In the genomic region with DNA sequence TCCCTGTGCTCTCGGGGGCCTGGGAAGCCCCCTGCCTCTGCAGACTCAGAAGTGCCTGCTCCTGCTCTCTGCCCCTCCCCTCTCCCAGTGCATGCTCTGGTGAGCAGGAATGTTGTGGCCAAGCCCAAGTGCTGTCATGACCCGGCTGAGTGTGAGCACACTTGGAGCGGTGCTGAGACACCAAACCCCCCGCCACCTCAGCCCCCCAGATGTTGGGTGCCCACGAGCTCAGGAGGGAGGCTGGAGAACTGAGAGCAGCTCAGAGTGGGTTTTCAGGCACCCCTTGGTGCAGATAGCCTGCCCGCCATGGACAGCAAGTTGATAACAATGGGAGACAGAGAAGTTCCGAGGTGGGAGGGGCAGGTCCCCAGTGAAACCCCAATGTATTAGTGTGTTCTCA, we compare ENCODE assay signal across 18 cellular contexts.
A peak's percentile ranks its signal among the peaks of the same experiment; 100 is the strongest.
DNase-seq lines count a peak whose midpoint lies in the region; ATAC-seq, FAIRE-seq and TF ChIP-seq lines count a peak whose summit lies in the region.
"Had no signal": no experiment of that assay in that cellular context is flagged by ENCODE, and none has a peak within 500 bp of the region (broad histone marks: within the 10 kb centered on the region; RNA-seq: fewer than 3 reads in every experiment).

No MANE protein-coding gene starts in this region.

- DNase-seq in HK-2 (ENCODE audit: unreplicated experiment) (peak; percentile 30), kidney (peak; percentile 41), nephron progenitor cell (peak; percentile 9), NCI-H226 (no peak)
- DNase-seq in stimulated activated CD4-positive, alpha-beta T cell treated with anti-CD3 and anti-CD28 coated beads, Interleukin-1b, Interleukin-23, amount 100 ng/mL, for 48 hours, result no peak
- DNase-seq: BE2C; C1 segment of cervical spinal cord; CD4-positive, CD25-positive, alpha-beta regulatory T cell; CD8-positive, alpha-beta memory T cell; COR-L47; DMS 273 treated with DMSO at 0.1 percent for 48 hours; DMS53; DND-41; EL; H9 had no signal

- H3K4me1 ChIP-seq in kidney (ENCODE audit: control insufficient read depth in 1 of 2, insufficient read depth in 1 of 2, low read depth in 1 of 2, low read length in 2 of 2), result no peaks in the 10 kb centered on the region
- H3K4me1 ChIP-seq: BE2C had no signal

- H3K27me3 Mint-ChIP-seq in nephron progenitor cell (ENCODE audit: low read depth, poor library complexity), result peaks cover 2% of the 10 kb centered on the region
- H3K27me3 Mint-ChIP-seq: CD4-positive, CD25-positive, alpha-beta regulatory T cell had no signal

- ATAC-seq in HG03439 (IDR thresholded peaks at IDR 0.05; ENCODE audit: unreplicated experiment), result no peak
- ATAC-seq: GM12878 had no signal

- no peak overlapping the region for H3K27ac ChIP-seq in kidney (ENCODE audit: low read depth in 2 of 2, low read length in 2 of 2)

- TF ChIP-seq CTCF in kidney (IDR thresholded peaks at IDR 0.05; ENCODE audit: borderline replicate concordance, extremely low read depth, insufficient read depth) (no peak), nephron progenitor cell (IDR thresholded peaks at IDR 0.05) (no peak)

- no peak overlapping the region for H3K27ac Mint-ChIP-seq in nephron progenitor cell
- H3K27ac Mint-ChIP-seq: CD4-positive, CD25-positive, alpha-beta regulatory T cell; H9 had no signal

- no peaks in the 10 kb centered on the region for H3K36me3 ChIP-seq in kidney (ENCODE audit: control insufficient read depth in 1 of 2, insufficient read depth in 2 of 2, low read length in 2 of 2)
- H3K36me3 ChIP-seq: BE2C had no signal

- no peaks in the 10 kb centered on the region for H3K4me1 Mint-ChIP-seq in nephron progenitor cell
- H3K4me1 Mint-ChIP-seq: CD4-positive, CD25-positive, alpha-beta regulatory T cell; CD8-positive, alpha-beta memory T cell had no signal

- intact Hi-C loops in kidney (cut with DNase I), result no loop called here

- H3K9me3 Mint-ChIP-seq in nephron progenitor cell, result peaks cover 43% of the 10 kb centered on the region

- H3K9ac ChIP-seq in kidney (ENCODE audit: low read length in 2 of 2), result no peak overlapping the region

- H3K4me3 ChIP-seq in kidney (ENCODE audit: low read length in 2 of 2), result no peak overlapping the region
- H3K4me3 ChIP-seq: GM12878 had no signal

- H3K36me3 Mint-ChIP-seq in nephron progenitor cell (ENCODE audit: low read depth), result peaks cover 5% of the 10 kb centered on the region
- H3K36me3 Mint-ChIP-seq: CD4-positive, CD25-positive, alpha-beta regulatory T cell; CD8-positive, alpha-beta memory T cell had no signal

- H3K9me3 ChIP-seq in kidney (ENCODE audit: control insufficient read depth in 1 of 2, low read length in 2 of 2), result peaks cover 0 to 2% of the 10 kb centered on the region in 2 donors
- H3K9me3 ChIP-seq: BE2C had no signal

- no peak for FAIRE-seq in kidney (lab: Jason Lieb, UNC)
- FAIRE-seq: GM12878, H1 had no signal

- no peak overlapping the region for H3K4me3 Mint-ChIP-seq in nephron progenitor cell
- H3K4me3 Mint-ChIP-seq: CD4-positive, CD25-positive, alpha-beta regulatory T cell; CD8-positive, alpha-beta memory T cell; H9 had no signal

Comparison
In these comparisons a context has a peak if more than half of its experiments do, and no peak if none do; other contexts are left out.
1. DNase-seq: peak in HK-2 (single experiment), kidney (single experiment) and nephron progenitor cell (single experiment); none in NCI-H226 (single experiment) and stimulated activated CD4-positive, alpha-beta T cell treated with anti-CD3 and anti-CD28 coated beads, Interleukin-1b, Interleukin-23, amount 100 ng/mL, for 48 hours (single experiment).